ENCODE assay signal across 2 cellular contexts in the genomic region with DNA sequence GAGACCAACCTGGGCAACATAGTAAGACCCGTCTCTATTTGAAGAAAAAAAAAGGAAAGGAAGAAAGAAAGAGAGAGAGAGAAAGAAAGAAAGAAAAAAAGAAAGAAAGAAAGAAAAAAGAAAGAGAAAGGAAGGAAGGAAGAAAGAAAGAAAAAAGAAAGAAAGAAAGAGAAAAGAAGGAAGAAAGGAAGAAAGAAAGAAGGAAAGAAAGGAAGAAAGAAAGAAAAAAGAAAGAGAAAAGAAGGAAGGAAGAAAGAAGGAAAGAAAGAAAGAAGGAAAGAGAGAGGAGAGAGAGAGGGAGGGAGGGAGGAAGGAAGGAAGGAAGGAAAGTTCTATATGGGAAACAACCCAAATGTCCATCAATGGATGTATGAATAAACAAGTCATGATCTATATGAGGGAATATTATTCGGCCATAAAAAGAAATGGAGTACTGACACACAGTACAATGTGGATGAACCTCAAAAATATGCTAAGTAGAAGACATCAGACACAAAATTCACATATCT.
TF ChIP-seq lines count a peak whose summit lies in the region.

No MANE protein-coding gene starts in this region.

TF ChIP-seq in HepG2, 621 proteins besides CTCF, POLR2A, EP300 and RAD21:
- no peak for TF ChIP-seq ZNF775 (CRISPR knock-in tag; IDR thresholded peaks at IDR 0.05; ENCODE audit: borderline replicate concordance)
- TF ChIP-seq, protein P1, sequence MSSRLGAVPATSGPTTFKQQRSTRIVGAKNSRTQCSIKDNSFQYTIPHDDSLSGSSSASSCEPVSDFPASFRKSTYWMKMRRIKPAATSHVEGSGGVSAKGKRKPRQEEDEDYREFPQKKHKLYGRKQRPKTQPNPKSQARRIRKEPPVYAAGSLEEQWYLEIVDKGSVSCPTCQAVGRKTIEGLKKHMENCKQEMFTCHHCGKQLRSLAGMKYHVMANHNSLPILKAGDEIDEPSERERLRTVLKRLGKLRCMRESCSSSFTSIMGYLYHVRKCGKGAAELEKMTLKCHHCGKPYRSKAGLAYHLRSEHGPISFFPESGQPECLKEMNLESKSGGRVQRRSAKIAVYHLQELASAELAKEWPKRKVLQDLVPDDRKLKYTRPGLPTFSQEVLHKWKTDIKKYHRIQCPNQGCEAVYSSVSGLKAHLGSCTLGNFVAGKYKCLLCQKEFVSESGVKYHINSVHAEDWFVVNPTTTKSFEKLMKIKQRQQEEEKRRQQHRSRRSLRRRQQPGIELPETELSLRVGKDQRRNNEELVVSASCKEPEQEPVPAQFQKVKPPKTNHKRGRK (CRISPR knock-in tag; IDR thresholded peaks at IDR 0.05) = peak; percentile 96

TF ChIP-seq in K562, 482 proteins besides CTCF, POLR2A, EP300 and RAD21:
- TF ChIP-seq, protein P1 (tag; IDR thresholded peaks at IDR 0.05) = peak; percentile 90
- TF ChIP-seq HEY1 (CRISPR knock-in tag; IDR thresholded peaks at IDR 0.05; ENCODE audit: borderline replicate concordance) (no peak), ZNF766 (CRISPR knock-in tag; conservative IDR thresholded peaks at IDR 0.05) (no peak), CBFA2T3 (IDR thresholded peaks at IDR 0.05) (no peak)
